8 cellular contexts compared by ENCODE assay signal in the genomic region with DNA sequence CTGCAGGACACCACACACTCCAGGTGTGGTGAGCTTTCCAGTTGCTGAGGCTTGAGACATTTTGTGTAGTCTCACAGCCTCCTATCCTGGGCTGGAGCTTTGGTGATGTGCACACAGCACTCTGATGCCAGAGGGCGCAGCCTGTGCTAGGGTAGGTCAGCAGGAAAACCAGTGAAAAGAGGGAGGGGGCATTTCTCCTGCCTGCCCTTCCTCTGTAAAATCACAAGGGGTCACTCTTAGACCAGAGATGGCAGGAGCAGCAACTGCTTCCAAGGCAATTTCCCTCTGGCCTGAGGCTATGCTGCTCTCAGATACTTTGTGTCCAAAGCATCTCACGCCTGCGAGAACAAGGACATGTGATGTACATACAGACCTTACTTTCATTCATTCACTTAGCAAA. TPM values are rescaled to one million over a fixed set of nuclear protein-coding genes. Genes with fewer than 3 reads are reported as not detected.
A peak's percentile ranks its signal among the peaks of the same experiment; 100 is the strongest.
DNase-seq lines count a peak whose midpoint lies in the region; ATAC-seq and TF ChIP-seq lines count a peak whose summit lies in the region.

No MANE protein-coding gene starts in this region.

- no peaks in the 10 kb centered on the region for H3K9me3 ChIP-seq in prostate gland

- TF ChIP-seq CTCF in AG04449 (IDR thresholded peaks at IDR 0.05; ENCODE audit: insufficient read depth, low read length, missing control alignments) (peak; percentile 59), GM06990 (IDR thresholded peaks at IDR 0.05; ENCODE audit: insufficient read depth, low read length, poor library complexity, severe bottlenecking) (peak; percentile 60), foreskin keratinocyte (conservative IDR thresholded peaks at IDR 0.05) (peak; percentile 68), prostate gland (IDR thresholded peaks at IDR 0.05) (peak in 3 of 4 experiments; percentile 16 to 59 (median 56))

- no peaks in the 10 kb centered on the region for H3K4me1 ChIP-seq in foreskin keratinocyte
- H3K4me1 ChIP-seq in prostate gland (replicated peaks): no peaks in the 10 kb centered on the region

- ATAC-seq in foreskin keratinocyte (peak; percentile 54), GM19023 (IDR thresholded peaks at IDR 0.05; ENCODE audit: unreplicated experiment) (no peak)

- DNase-seq in AG04449 (ENCODE audit: low read depth, low spot score): no peak
- DNase-seq in GM06990 (ENCODE audit: extremely low read depth, insufficient read length): no peak
- peak; percentile 68 for DNase-seq in NCI-H146 (lab: John Stamatoyannopoulos, UW)
- DNase-seq in activated CD4-positive, alpha-beta T cell treated with anti-CD3 and anti-CD28 coated beads, Interleukin-2, amount 10 ng/mL, durations not matched to agents 24 days and 14 days: peak; percentile 76
- DNase-seq in foreskin keratinocyte: peak in 1 of 2 donors; percentile 13
- no peak for DNase-seq in prostate gland (ENCODE audit: low spot score)
- DNase-seq in GF-D8 (lab: John Stamatoyannopoulos, UW): no peak

- H3K4me1 Mint-ChIP-seq in activated CD4-positive, alpha-beta T cell treated with anti-CD3 and anti-CD28 coated beads, Interleukin-2, amount 10 ng/mL, durations not matched to agents 24 days and 14 days: no peaks in the 10 kb centered on the region

- H3K4me3 Mint-ChIP-seq in activated CD4-positive, alpha-beta T cell treated with anti-CD3 and anti-CD28 coated beads, Interleukin-2, amount 10 ng/mL, durations not matched to agents 24 days and 14 days: no peak overlapping the region

- 37% methylated on average over 3 of the region's 3 CpGs for WGBS in prostate gland

- no peak overlapping the region for H3K27ac Mint-ChIP-seq in activated CD4-positive, alpha-beta T cell treated with anti-CD3 and anti-CD28 coated beads, Interleukin-2, amount 10 ng/mL, durations not matched to agents 24 days and 14 days

- H3K36me3 ChIP-seq in GM06990 (ENCODE audit: control insufficient read depth, insufficient read depth, low read length): peaks cover 10% of the 10 kb centered on the region
- H3K36me3 ChIP-seq in prostate gland: no peaks in the 10 kb centered on the region

- peaks cover 2% of the 10 kb centered on the region for H3K36me3 Mint-ChIP-seq in activated CD4-positive, alpha-beta T cell treated with anti-CD3 and anti-CD28 coated beads, Interleukin-2, amount 10 ng/mL, durations not matched to agents 24 days and 14 days (ENCODE audit: low read depth)

- H3K27me3 Mint-ChIP-seq in activated CD4-positive, alpha-beta T cell treated with anti-CD3 and anti-CD28 coated beads, Interleukin-2, amount 10 ng/mL, durations not matched to agents 24 days and 14 days: no peaks in the 10 kb centered on the region

- H3K27ac ChIP-seq in foreskin keratinocyte (no peak overlapping the region), prostate gland (no peak overlapping the region)

- POLR2A ChIA-PET in AG04449 (lab: Yijun Ruan, JAX): no interaction called here

- no peak for TF ChIP-seq POLR2A in prostate gland (IDR thresholded peaks at IDR 0.05)

- intact Hi-C loops in activated CD4-positive, alpha-beta T cell treated with anti-CD3 and anti-CD28 coated beads, Interleukin-2, amount 10 ng/mL, durations not matched to agents 24 days and 14 days (cut with micrococcal nuclease): loop anchor here (1.0 to 5.0 kb wide), 2 partner anchors 81 to 221 kb away; no protein-coding TSS in a partner anchor
- intact Hi-C loops in prostate gland (cut with DNase I): no loop called here

- no peaks in the 10 kb centered on the region for H3K27me3 ChIP-seq in GM06990 (replicated peaks; ENCODE audit: control insufficient read depth, insufficient read depth, low read length)
- no peaks in the 10 kb centered on the region for H3K27me3 ChIP-seq in foreskin keratinocyte
- H3K27me3 ChIP-seq in prostate gland (replicated peaks; ENCODE audit: insufficient read depth): no peaks in the 10 kb centered on the region

- CTCF ChIA-PET in AG04449 (lab: Yijun Ruan, JAX): interaction anchor here (0.6 to 1.7 kb wide), 14 partner anchors 9 to 244 kb away, joined by 3 to 11 read pairs (median 3); partner anchors contain the start of gene NEK4

- H3K9me3 Mint-ChIP-seq in activated CD4-positive, alpha-beta T cell treated with anti-CD3 and anti-CD28 coated beads, Interleukin-2, amount 10 ng/mL, durations not matched to agents 24 days and 14 days: no peaks in the 10 kb centered on the region

- no peak overlapping the region for H3K4me3 ChIP-seq in AG04449 (ENCODE audit: low read depth, low read length)
- no peak overlapping the region for H3K4me3 ChIP-seq in GM06990 (replicated peaks; ENCODE audit: low read depth, low read length)
- H3K4me3 ChIP-seq in prostate gland: no peak overlapping the region

RNA-seq across cellular contexts. Expression of gene MUSTN1, which starts 16.5 kb away (rescaled TPM):
- total RNA-seq in activated CD4-positive, alpha-beta T cell treated with anti-CD3 and anti-CD28 coated beads, Interleukin-2, amount 10 ng/mL, durations not matched to agents 24 days and 14 days: 0.43 and 0.54 TPM in 2 replicates
- total RNA-seq in foreskin keratinocyte (0.65 and 1.2 TPM in 2 replicates), prostate gland (10 to 100 TPM; 10.5 to 14.4 TPM)
- polyA plus RNA-seq in foreskin keratinocyte: 0.80 and 0.84 TPM in 2 replicates

RNA-seq across cellular contexts. Expression of gene ITIH4, which starts 20.9 kb away (rescaled TPM):
- 3.5 and 3.6 TPM in 2 replicates for total RNA-seq in activated CD4-positive, alpha-beta T cell treated with anti-CD3 and anti-CD28 coated beads, Interleukin-2, amount 10 ng/mL, durations not matched to agents 24 days and 14 days
- total RNA-seq in foreskin keratinocyte (0.18 and 0.95 TPM in 2 replicates), prostate gland (1 to 10 TPM; 4.9 to 5.5 TPM)
- polyA plus RNA-seq in foreskin keratinocyte: 0.35 and 0.63 TPM in 2 replicates

RNA-seq across cellular contexts. Expression of gene STIMATE, which starts 46.0 kb away (rescaled TPM):
- 13.8 and 18.6 TPM in 2 replicates for total RNA-seq in activated CD4-positive, alpha-beta T cell treated with anti-CD3 and anti-CD28 coated beads, Interleukin-2, amount 10 ng/mL, durations not matched to agents 24 days and 14 days
- total RNA-seq in foreskin keratinocyte (16.9 and 17.2 TPM in 2 replicates), prostate gland (10 to 100 TPM in 1 of 2 donors, 1 to 10 TPM in 1; 7.2 to 20.5 TPM)
- polyA plus RNA-seq in foreskin keratinocyte: 13.5 and 16.3 TPM in 2 replicates

RNA-seq across cellular contexts. Expression of gene ITIH3, which starts 56.8 kb away (rescaled TPM):
- total RNA-seq in activated CD4-positive, alpha-beta T cell treated with anti-CD3 and anti-CD28 coated beads, Interleukin-2, amount 10 ng/mL, durations not matched to agents 24 days and 14 days: not detected in 2 replicates
- total RNA-seq in foreskin keratinocyte (not detected in 2 replicates), prostate gland (1 to 10 TPM in 1 of 2 donors, under 1 TPM in 1; 0.46 to 9.6 TPM)
- not detected in 2 replicates for polyA plus RNA-seq in foreskin keratinocyte

Comparison
In these comparisons a context has a peak if more than half of its experiments do, and no peak if none do; other contexts are left out.
1. DNase-seq: peak in NCI-H146 (single experiment) and activated CD4-positive, alpha-beta T cell treated with anti-CD3 and anti-CD28 coated beads, Interleukin-2, amount 10 ng/mL, durations not matched to agents 24 days and 14 days (single experiment); none in AG04449 (single experiment), GM06990 (single experiment), prostate gland (single experiment) and GF-D8 (single experiment).
2. Peak in every context shown above with its lines, with median percentiles within 50 percentile points of each other: CTCF ChIP-seq.